1 cellular context compared by ENCODE assay signal in the genomic region with DNA sequence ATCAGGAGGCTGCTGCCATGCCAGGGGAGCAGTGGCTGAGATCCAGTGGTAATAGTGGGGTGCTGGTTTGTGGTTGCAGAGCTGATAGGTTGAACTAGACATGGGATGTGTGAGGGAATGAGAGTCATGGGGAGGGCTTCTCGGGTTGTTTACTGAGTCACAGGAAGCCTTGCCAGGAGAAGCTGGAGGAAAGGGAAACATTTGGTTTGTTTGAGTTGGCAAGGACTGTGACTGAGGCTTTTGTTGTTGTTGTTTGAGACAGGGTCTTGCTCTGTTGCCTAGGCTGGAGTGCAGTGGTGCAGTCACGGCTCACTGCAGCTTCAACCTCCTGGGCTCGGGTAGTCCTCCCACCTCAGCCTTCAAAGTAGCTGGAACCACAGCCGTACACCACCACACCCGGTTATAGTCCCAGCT.
TF ChIP-seq lines count a peak whose summit lies in the region.

No MANE protein-coding gene starts in this region.

TF ChIP-seq in GM23338, 12 proteins besides CTCF, POLR2A, EP300 and RAD21 (continued from another document):
- TF ChIP-seq, protein P1, sequence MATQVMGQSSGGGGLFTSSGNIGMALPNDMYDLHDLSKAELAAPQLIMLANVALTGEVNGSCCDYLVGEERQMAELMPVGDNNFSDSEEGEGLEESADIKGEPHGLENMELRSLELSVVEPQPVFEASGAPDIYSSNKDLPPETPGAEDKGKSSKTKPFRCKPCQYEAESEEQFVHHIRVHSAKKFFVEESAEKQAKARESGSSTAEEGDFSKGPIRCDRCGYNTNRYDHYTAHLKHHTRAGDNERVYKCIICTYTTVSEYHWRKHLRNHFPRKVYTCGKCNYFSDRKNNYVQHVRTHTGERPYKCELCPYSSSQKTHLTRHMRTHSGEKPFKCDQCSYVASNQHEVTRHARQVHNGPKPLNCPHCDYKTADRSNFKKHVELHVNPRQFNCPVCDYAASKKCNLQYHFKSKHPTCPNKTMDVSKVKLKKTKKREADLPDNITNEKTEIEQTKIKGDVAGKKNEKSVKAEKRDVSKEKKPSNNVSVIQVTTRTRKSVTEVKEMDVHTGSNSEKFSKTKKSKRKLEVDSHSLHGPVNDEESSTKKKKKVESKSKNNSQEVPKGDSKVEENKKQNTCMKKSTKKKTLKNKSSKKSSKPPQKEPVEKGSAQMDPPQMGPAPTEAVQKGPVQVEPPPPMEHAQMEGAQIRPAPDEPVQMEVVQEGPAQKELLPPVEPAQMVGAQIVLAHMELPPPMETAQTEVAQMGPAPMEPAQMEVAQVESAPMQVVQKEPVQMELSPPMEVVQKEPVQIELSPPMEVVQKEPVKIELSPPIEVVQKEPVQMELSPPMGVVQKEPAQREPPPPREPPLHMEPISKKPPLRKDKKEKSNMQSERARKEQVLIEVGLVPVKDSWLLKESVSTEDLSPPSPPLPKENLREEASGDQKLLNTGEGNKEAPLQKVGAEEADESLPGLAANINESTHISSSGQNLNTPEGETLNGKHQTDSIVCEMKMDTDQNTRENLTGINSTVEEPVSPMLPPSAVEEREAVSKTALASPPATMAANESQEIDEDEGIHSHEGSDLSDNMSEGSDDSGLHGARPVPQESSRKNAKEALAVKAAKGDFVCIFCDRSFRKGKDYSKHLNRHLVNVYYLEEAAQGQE (IDR thresholded peaks at IDR 0.05; ENCODE audit: unreplicated experiment), result no peak
- TF ChIP-seq NANOG (IDR thresholded peaks at IDR 0.05; ENCODE audit: borderline replicate concordance) (no peak), CREB1 (CRISPR knock-in tag; IDR thresholded peaks at IDR 0.05; ENCODE audit: low read depth) (no peak), ZNF331 (CRISPR knock-in tag; IDR thresholded peaks at IDR 0.05; ENCODE audit: low read depth) (no peak), EZH2phosphoT487 (IDR thresholded peaks at IDR 0.05; ENCODE audit: unreplicated experiment) (no peak), EZH2 (IDR thresholded peaks at IDR 0.05; ENCODE audit: low read depth, unreplicated experiment) (no peak)
